Comparison of ENCODE assay signal across 11 cellular contexts in genomic region chr19:48698046-48698445, GRCh38. TPM values are rescaled to one million over a fixed set of nuclear protein-coding genes. Genes with fewer than 3 reads are reported as not detected.
A peak's percentile ranks its signal among the peaks of the same experiment; 100 is the strongest.
DNase-seq lines count a peak whose midpoint lies in the region; ATAC-seq and TF ChIP-seq lines count a peak whose summit lies in the region.
"Had no signal": no experiment of that assay in that cellular context is flagged by ENCODE, and none has a peak within 500 bp of the region (broad histone marks: within the 10 kb centered on the region; RNA-seq: fewer than 3 reads in every experiment).

No MANE protein-coding gene starts in this region.

- ATAC-seq in GM18505 (IDR thresholded peaks at IDR 0.05; ENCODE audit: unreplicated experiment), result no peak

- peak overlapping the region; percentile 100 for H3K9ac ChIP-seq in mucosa of stomach (ENCODE audit: low read length)

- TF ChIP-seq POLR2A in GM18505 (IDR thresholded peaks at IDR 0.05; ENCODE audit: borderline replicate concordance, extremely low read depth, insufficient read depth, insufficient read length), result no peak

- in situ Hi-C loops in G401 (cut with HindIII; ENCODE audit: low sequenced_read_pairs), result no loop called here

- peaks cover 13% of the 10 kb centered on the region for H3K4me1 ChIP-seq in mucosa of stomach (ENCODE audit: control insufficient read depth, insufficient read depth, low read length)

- intact Hi-C loops in posterior cingulate gyrus (cut with DNase I), result no loop called here

- DNase-seq in G401 (ENCODE audit: low spot score), result peak; percentile 51
- DNase-seq in OCI-M1 (lab: John Stamatoyannopoulos, UW), result peak; percentile 79
- DNase-seq in choroid plexus epithelial cell (ENCODE audit: low read depth), result peak; percentile 82
- DNase-seq in posterior cingulate gyrus, result no peak
- no peak for DNase-seq in NCI-H345 (lab: John Stamatoyannopoulos, UW)
- no peak for DNase-seq in NCI-H1694 treated with DMSO at 0.1 percent for 48 hours (lab: John Stamatoyannopoulos, UW)
- DNase-seq: activated T-cell treated with anti-CD3 and anti-CD28 coated beads, Interleukin-2, amount 50 U/mL, for 1 hour; NCI-H1092 treated with DMSO at 0.1 percent for 48 hours had no signal

- no peaks in the 10 kb centered on the region for H3K27me3 ChIP-seq in mucosa of stomach (ENCODE audit: control insufficient read depth, insufficient read depth, low read length)

- no peaks in the 10 kb centered on the region for H3K9me3 ChIP-seq in mucosa of stomach (ENCODE audit: control insufficient read depth, low read length)

- no peaks in the 10 kb centered on the region for H3K36me3 ChIP-seq in mucosa of stomach (ENCODE audit: control insufficient read depth, insufficient read depth, low read length)

- no peak overlapping the region for H3K4me3 ChIP-seq in choroid plexus epithelial cell (ENCODE audit: low read depth, low read length)
- no peak overlapping the region for H3K4me3 ChIP-seq in mucosa of stomach (ENCODE audit: low read length)
- H3K4me3 ChIP-seq: skin epidermis had no signal

- no peak for TF ChIP-seq CTCF in choroid plexus epithelial cell (conservative IDR thresholded peaks at IDR 0.05; ENCODE audit: low read depth, low read length)

RNA-seq across cellular contexts. Expression of gene FUT2, which starts 2.3 kb away (rescaled TPM):
- not detected in 2 replicates for total RNA-seq in G401 (2014; rRNA removed; shearing (Covaris generic))

RNA-seq across cellular contexts. Expression of gene MAMSTR, which starts 21.5 kb away (rescaled TPM):
- total RNA-seq in G401 (2014; rRNA removed; shearing (Covaris generic)), result 0.37 and 1.5 TPM in 2 replicates

RNA-seq across cellular contexts. Expression of gene NTN5, which starts 25.2 kb away (rescaled TPM):
- 1.3 TPM in 1 of 2 replicates, not detected in the other for total RNA-seq in G401 (2014; rRNA removed; shearing (Covaris generic))

RNA-seq across cellular contexts. Expression of gene RASIP1, which starts 42.4 kb away (rescaled TPM):
- 2.8 and 27.4 TPM in 2 replicates for total RNA-seq in G401 (2014; rRNA removed; shearing (Covaris generic))

RNA-seq across cellular contexts. Expression of gene IZUMO1, which starts 48.7 kb away (rescaled TPM):
- total RNA-seq in G401 (2014; rRNA removed; shearing (Covaris generic)), result not detected in 2 replicates

Comparison
In these comparisons a context has a peak if more than half of its experiments do, and no peak if none do; other contexts are left out.
1. DNase-seq: peak in G401 (single experiment), OCI-M1 (single experiment) and choroid plexus epithelial cell (single experiment); none in posterior cingulate gyrus (0 of 10), NCI-H345 (single experiment) and NCI-H1694 treated with DMSO at 0.1 percent for 48 hours (single experiment).